1 cellular context compared by ENCODE assay signal in the genomic region with DNA sequence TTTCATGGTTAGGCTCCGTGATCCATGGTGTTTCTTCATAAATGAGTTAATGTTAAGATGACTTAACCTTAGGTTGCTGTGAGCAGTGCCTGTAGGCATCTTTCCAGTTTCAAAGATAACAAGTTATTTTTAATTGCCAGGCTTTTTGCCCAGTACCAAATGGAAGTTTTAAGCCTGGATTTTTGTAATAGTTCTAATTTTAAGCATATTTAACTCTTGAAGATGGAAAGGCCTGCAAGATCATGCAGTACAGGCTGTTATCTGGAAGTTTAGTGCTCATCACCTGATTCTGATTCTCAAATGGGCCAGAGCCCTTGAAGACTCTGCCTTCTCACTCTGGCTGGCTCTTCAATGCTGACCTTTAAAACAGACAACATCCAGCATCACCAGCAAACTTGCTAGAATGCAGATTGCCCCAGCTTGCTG.
TF ChIP-seq lines count a peak whose summit lies in the region.

No MANE protein-coding gene starts in this region.

TF ChIP-seq in SK-N-SH, 30 proteins besides CTCF, POLR2A, EP300 and RAD21 (continued from another document):
- TF ChIP-seq YY1 (IDR thresholded peaks at IDR 0.05; ENCODE audit: low read depth) (no peak), TEAD4 (IDR thresholded peaks at IDR 0.05; ENCODE audit: borderline replicate concordance, insufficient read depth) (no peak), JUND (IDR thresholded peaks at IDR 0.05) (no peak), EZH2phosphoT487 (IDR thresholded peaks at IDR 0.05; ENCODE audit: borderline replicate concordance, low read depth) (no peak), FOSL2 (IDR thresholded peaks at IDR 0.05; ENCODE audit: borderline replicate concordance, low read depth) (no peak), TAF1 (IDR thresholded peaks at IDR 0.05; ENCODE audit: borderline replicate concordance, low read depth, low read length) (no peak), SIN3A (IDR thresholded peaks at IDR 0.05; ENCODE audit: borderline replicate concordance, low read depth, low read length) (no peak), NRF1 (IDR thresholded peaks at IDR 0.05; ENCODE audit: low read depth, low read length) (no peak), GABPA (IDR thresholded peaks at IDR 0.05; ENCODE audit: low read depth) (no peak)
- TF ChIP-seq, protein P1, sequence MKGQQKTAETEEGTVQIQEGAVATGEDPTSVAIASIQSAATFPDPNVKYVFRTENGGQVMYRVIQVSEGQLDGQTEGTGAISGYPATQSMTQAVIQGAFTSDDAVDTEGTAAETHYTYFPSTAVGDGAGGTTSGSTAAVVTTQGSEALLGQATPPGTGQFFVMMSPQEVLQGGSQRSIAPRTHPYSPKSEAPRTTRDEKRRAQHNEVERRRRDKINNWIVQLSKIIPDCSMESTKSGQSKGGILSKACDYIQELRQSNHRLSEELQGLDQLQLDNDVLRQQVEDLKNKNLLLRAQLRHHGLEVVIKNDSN (IDR thresholded peaks at IDR 0.05; ENCODE audit: borderline replicate concordance, low read depth) = no peak
- TF ChIP-seq, protein P2, sequence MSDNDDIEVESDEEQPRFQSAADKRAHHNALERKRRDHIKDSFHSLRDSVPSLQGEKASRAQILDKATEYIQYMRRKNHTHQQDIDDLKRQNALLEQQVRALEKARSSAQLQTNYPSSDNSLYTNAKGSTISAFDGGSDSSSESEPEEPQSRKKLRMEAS (IDR thresholded peaks at IDR 0.05; ENCODE audit: low read depth) = no peak
